ENCODE assay signal across 8 cellular contexts in the genomic region with DNA sequence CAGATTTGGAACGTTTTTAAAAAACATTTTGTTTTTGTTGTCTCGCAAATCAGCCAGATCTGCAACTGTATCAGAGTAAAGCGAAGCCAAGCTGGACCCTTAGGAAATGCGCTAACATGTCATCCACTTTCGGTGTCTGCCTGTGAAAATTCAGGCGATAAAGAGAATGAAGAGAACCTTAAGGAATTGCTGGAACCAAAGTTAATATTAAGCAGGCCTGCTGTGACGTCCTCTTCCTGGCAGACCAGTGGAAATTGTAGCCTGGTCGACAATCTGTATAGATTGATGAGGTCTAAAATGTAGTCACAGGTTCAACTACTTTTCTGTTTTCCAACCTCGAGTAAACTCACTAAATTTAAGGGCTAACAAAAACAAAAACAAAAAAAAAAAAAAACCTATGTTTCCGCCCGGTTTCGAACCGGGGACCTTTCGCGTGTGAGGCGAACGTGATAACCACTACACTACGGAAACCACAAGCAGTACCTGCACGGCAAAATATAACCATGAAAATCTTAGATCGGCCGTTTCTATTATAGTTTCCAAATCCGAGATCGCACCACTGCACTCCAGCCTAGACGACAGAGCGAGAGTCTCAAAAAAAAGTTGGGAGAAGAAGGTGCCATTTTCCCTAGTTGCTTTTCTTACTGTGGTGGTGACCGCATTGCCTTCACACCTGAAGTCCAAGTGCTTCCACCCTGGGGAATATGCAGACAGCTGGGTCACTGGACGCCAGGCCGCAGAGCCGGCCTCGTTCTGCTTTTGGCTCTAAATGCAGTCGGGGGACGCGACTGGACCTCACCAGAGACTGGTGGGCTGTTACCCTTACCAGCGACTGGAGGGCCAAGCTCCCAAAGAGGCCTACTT.
A peak's percentile ranks its signal among the peaks of the same experiment; 100 is the strongest.
DNase-seq lines count a peak whose midpoint lies in the region; ATAC-seq and TF ChIP-seq lines count a peak whose summit lies in the region.
"Not testable (repeated sequence)": the region's sequence is repeated elsewhere in the genome, so short reads cannot be mapped to it uniquely, and the experiment has no call there.

No MANE protein-coding gene starts in this region.

- not testable (repeated sequence) for H3K4ac ChIP-seq in trophoblast cell (ENCODE audit: low read depth, low read length)

- H3K9me3 ChIP-seq in MM.1S (replicated peaks; ENCODE audit: insufficient read depth, low read length); SJCRH30 (replicated peaks); ectodermal cell (ENCODE audit: control insufficient read depth, low read length); iPS-20b (ENCODE audit: insufficient read depth, low read depth, low read length); trophoblast cell (ENCODE audit: insufficient read depth, low read depth, low read length): not testable (repeated sequence)

- H3K36me3 Mint-ChIP-seq in activated T-cell treated with anti-CD3 and anti-CD28 coated beads, Interleukin-2, amount 50 U/mL, for 72 hours (ENCODE audit: insufficient read depth in 2 of 2); stimulated activated naive CD8-positive, alpha-beta T cell treated with anti-CD3 and anti-CD28 coated beads, Interleukin-15, Interleukin-2, amounts not matched to agents 100 ng/mL and 50 ng/mL, for 24 hours (ENCODE audit: low read depth): not testable (repeated sequence)

- not testable (repeated sequence) for H2BK120ac ChIP-seq in trophoblast cell (ENCODE audit: insufficient read depth, low read length, poor library complexity)

- 26 to 31% methylated on average over 22 of the region's 34 CpGs for WGBS in ectodermal cell, 2 experiments
- no CpG with 5 or more reads among the region's 34 CpGs for WGBS in trophoblast cell (ENCODE audit: extremely low coverage, insufficient coverage, insufficient read length)

- H3K18ac ChIP-seq in trophoblast cell (ENCODE audit: low read length) = not testable (repeated sequence)

- H3F3A ChIP-seq in MM.1S (ENCODE audit: insufficient read depth, low read length) = not testable (repeated sequence)

- H3K36me3 ChIP-seq in MM.1S (replicated peaks; ENCODE audit: insufficient read depth, low read length); SJCRH30; ectodermal cell (ENCODE audit: control insufficient read depth, insufficient read depth, low read length); iPS-20b (ENCODE audit: insufficient read depth, low read depth, low read length); trophoblast cell (ENCODE audit: control insufficient read depth in 1 of 2, insufficient read depth in 2 of 2, low read length in 2 of 2): not testable (repeated sequence)

- not testable (repeated sequence) for ATAC-seq in activated T-cell treated with anti-CD3 and anti-CD28 coated beads, Interleukin-2, amount 50 U/mL, for 72 hours (replicated peaks in 1 of 2)

- H2BK5ac ChIP-seq in trophoblast cell (ENCODE audit: low read depth, low read length, poor library complexity) = not testable (repeated sequence)

- H3K9ac ChIP-seq in MM.1S (ENCODE audit: low read length); trophoblast cell (ENCODE audit: low read length): not testable (repeated sequence)
- H3K9ac ChIP-seq in iPS-20b (ENCODE audit: low read depth, low read length) = peak overlapping the region; percentile 39; the same call in 1 of the 2 replicates

- not testable (repeated sequence) for H2BK12ac ChIP-seq in trophoblast cell (ENCODE audit: low read length)

- not testable (repeated sequence) for H3K4me3 ChIP-seq in MM.1S (ENCODE audit: low read length)
- peak overlapping the region; percentile 72 for H3K4me3 ChIP-seq in SJCRH30
- peak overlapping the region; percentile 30 for H3K4me3 ChIP-seq in ectodermal cell (ENCODE audit: insufficient read depth, low read depth, low read length)
- peak overlapping the region; percentile 69; the same call in 1 of the 2 replicates for H3K4me3 ChIP-seq in iPS-20b (ENCODE audit: low read length)
- peak overlapping the region; percentile 70 for H3K4me3 ChIP-seq in trophoblast cell (ENCODE audit: low read depth, low read length)

- H4K91ac ChIP-seq in trophoblast cell (ENCODE audit: low read depth, low read length) = not testable (repeated sequence)

- H4K20me1 ChIP-seq in MM.1S (ENCODE audit: insufficient read depth, low read length) = not testable (repeated sequence)

- H3K27me3 Mint-ChIP-seq in activated T-cell treated with anti-CD3 and anti-CD28 coated beads, Interleukin-2, amount 50 U/mL, for 72 hours (ENCODE audit: low read depth); stimulated activated naive CD8-positive, alpha-beta T cell treated with anti-CD3 and anti-CD28 coated beads, Interleukin-15, Interleukin-2, amounts not matched to agents 100 ng/mL and 50 ng/mL, for 24 hours: not testable (repeated sequence)

- not testable (repeated sequence) for H3K14ac ChIP-seq in trophoblast cell (ENCODE audit: low read length)

- H2AK5ac ChIP-seq in trophoblast cell (ENCODE audit: low read length) = not testable (repeated sequence)

- H3K4me1 Mint-ChIP-seq in activated T-cell treated with anti-CD3 and anti-CD28 coated beads, Interleukin-2, amount 50 U/mL, for 72 hours (ENCODE audit: low read depth); stimulated activated naive CD8-positive, alpha-beta T cell treated with anti-CD3 and anti-CD28 coated beads, Interleukin-15, Interleukin-2, amounts not matched to agents 100 ng/mL and 50 ng/mL, for 24 hours (ENCODE audit: low read depth): not testable (repeated sequence)

- not testable (repeated sequence) for H2AFZ ChIP-seq in MM.1S (ENCODE audit: low read length); trophoblast cell (ENCODE audit: insufficient read depth, low read length, poor library complexity)

- not testable (repeated sequence) for H3K79me1 ChIP-seq in trophoblast cell (ENCODE audit: low read length)

- H3K27ac ChIP-seq in MM.1S (ENCODE audit: low read length); SJCRH30; ectodermal cell (ENCODE audit: insufficient read depth, low read depth, low read length, poor library complexity, severe bottlenecking); iPS-20b (ENCODE audit: low read length); trophoblast cell (ENCODE audit: low read depth, low read length): not testable (repeated sequence)

- H3K27ac Mint-ChIP-seq in activated T-cell treated with anti-CD3 and anti-CD28 coated beads, Interleukin-2, amount 50 U/mL, for 72 hours = peak overlapping the region; percentile 99
- H3K27ac Mint-ChIP-seq in stimulated activated naive CD8-positive, alpha-beta T cell treated with anti-CD3 and anti-CD28 coated beads, Interleukin-15, Interleukin-2, amounts not matched to agents 100 ng/mL and 50 ng/mL, for 24 hours = peak overlapping the region; percentile 76

- not testable (repeated sequence) for H3K79me2 ChIP-seq in MM.1S (ENCODE audit: low read length); trophoblast cell (ENCODE audit: control insufficient read depth, insufficient read depth, low read length, poor library complexity)

- DNase-seq in DMS114 treated with DMSO at 0.1 percent for 48 hours (lab: John Stamatoyannopoulos, UW; ENCODE audit: unreplicated experiment) (peak; percentile 62), MM.1S (peak; percentile 76), SJCRH30 (peak; percentile 40 to 83), trophoblast cell (peak; percentile 52 to 91)
- DNase-seq in activated T-cell treated with anti-CD3 and anti-CD28 coated beads, Interleukin-2, amount 50 U/mL, for 72 hours = peak; percentile 7 to 53

- not testable (repeated sequence) for H3K9me2 ChIP-seq in MM.1S (replicated peaks; ENCODE audit: insufficient read depth, low read length)

- H4K12ac ChIP-seq in trophoblast cell (ENCODE audit: low read depth, low read length) = not testable (repeated sequence)

- not testable (repeated sequence) for H3K27me3 ChIP-seq in MM.1S (replicated peaks; ENCODE audit: insufficient read depth, low read length); SJCRH30; ectodermal cell (ENCODE audit: control insufficient read depth, insufficient read depth, low read length, poor library complexity, severe bottlenecking); iPS-20b (ENCODE audit: insufficient read depth, low read length); trophoblast cell (ENCODE audit: insufficient read depth, low read length)

- TF ChIP-seq CTCF in MM.1S (IDR thresholded peaks at IDR 0.05; ENCODE audit: low read length) = not testable (repeated sequence)

- not testable (repeated sequence) for H3K4me2 ChIP-seq in MM.1S (ENCODE audit: low read depth, low read length)
- peak overlapping the region; percentile 58 for H3K4me2 ChIP-seq in trophoblast cell (ENCODE audit: low read length)

- H3K4me3 Mint-ChIP-seq in activated T-cell treated with anti-CD3 and anti-CD28 coated beads, Interleukin-2, amount 50 U/mL, for 72 hours = peak overlapping the region in 1 of 2 donors; percentile 70
- H3K4me3 Mint-ChIP-seq in stimulated activated naive CD8-positive, alpha-beta T cell treated with anti-CD3 and anti-CD28 coated beads, Interleukin-15, Interleukin-2, amounts not matched to agents 100 ng/mL and 50 ng/mL, for 24 hours = peak overlapping the region; percentile 55

- H4K8ac ChIP-seq in trophoblast cell (ENCODE audit: low read depth, low read length) = peak overlapping the region; percentile 22

- not testable (repeated sequence) for H3K23ac ChIP-seq in trophoblast cell (ENCODE audit: low read length)

- H3K4me1 ChIP-seq in MM.1S (ENCODE audit: low read length); SJCRH30; ectodermal cell (ENCODE audit: control insufficient read depth, insufficient read depth, low read length); iPS-20b (ENCODE audit: insufficient read depth, low read length); trophoblast cell (ENCODE audit: control insufficient read depth in 1 of 2, insufficient read depth in 2 of 2, low read length in 2 of 2): not testable (repeated sequence)

- H3K9me3 Mint-ChIP-seq in activated T-cell treated with anti-CD3 and anti-CD28 coated beads, Interleukin-2, amount 50 U/mL, for 72 hours; stimulated activated naive CD8-positive, alpha-beta T cell treated with anti-CD3 and anti-CD28 coated beads, Interleukin-15, Interleukin-2, amounts not matched to agents 100 ng/mL and 50 ng/mL, for 24 hours: not testable (repeated sequence)
